ENCODE assay signal across 1 cellular context in the genomic region with DNA sequence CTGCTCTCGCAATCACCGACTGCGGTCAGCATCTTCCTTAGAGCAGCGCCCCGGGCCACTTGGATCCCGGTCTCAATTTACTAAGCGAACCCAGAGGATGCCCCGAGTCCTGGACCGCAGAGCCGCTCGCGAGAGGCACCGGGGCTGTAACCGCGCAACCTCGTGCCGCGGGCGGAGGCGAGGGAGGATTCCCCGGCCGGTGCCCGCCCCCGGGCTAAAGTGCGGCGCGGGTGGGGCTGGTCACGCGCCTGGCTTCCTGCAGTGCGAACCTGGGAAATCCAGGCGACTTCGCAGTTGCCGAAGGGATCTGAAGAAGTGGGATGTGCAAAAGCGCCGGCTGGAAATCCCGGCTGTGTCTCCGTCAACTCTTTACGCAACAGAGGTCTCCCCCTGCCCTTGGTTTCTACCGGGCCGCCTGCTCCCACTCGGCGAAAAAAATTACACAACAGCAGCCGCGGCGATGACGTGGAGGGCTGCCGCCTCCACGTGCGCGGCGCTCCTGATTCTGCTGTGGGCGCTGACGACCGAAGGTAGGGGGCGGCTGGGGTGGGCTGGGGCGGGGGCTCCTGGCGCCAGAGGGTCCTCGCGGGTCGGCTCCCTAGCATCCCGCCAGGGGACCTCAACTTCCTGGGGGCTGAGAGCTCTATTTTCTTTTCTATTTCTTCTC.
TF ChIP-seq lines count a peak whose summit lies in the region.

A gene with protein sequence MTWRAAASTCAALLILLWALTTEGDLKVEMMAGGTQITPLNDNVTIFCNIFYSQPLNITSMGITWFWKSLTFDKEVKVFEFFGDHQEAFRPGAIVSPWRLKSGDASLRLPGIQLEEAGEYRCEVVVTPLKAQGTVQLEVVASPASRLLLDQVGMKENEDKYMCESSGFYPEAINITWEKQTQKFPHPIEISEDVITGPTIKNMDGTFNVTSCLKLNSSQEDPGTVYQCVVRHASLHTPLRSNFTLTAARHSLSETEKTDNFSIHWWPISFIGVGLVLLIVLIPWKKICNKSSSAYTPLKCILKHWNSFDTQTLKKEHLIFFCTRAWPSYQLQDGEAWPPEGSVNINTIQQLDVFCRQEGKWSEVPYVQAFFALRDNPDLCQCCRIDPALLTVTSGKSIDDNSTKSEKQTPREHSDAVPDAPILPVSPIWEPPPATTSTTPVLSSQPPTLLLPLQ (plus strand): TSS at position 291 of the 667 bp plus-strand sequence. CDS start 170 bp downstream, at position 461.

TF ChIP-seq in HepG2, 621 proteins besides CTCF, POLR2A, EP300 and RAD21 (continued from another document and continues in another):
- TF ChIP-seq, protein P1, sequence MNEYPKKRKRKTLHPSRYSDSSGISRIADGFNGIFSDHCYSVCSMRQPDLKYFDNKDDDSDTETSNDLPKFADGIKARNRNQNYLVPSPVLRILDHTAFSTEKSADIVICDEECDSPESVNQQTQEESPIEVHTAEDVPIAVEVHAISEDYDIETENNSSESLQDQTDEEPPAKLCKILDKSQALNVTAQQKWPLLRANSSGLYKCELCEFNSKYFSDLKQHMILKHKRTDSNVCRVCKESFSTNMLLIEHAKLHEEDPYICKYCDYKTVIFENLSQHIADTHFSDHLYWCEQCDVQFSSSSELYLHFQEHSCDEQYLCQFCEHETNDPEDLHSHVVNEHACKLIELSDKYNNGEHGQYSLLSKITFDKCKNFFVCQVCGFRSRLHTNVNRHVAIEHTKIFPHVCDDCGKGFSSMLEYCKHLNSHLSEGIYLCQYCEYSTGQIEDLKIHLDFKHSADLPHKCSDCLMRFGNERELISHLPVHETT (CRISPR knock-in tag; conservative IDR thresholded peaks at IDR 0.05): peak; percentile 79; the same call in 1 of the 2 replicates
- TF ChIP-seq, protein P2, sequence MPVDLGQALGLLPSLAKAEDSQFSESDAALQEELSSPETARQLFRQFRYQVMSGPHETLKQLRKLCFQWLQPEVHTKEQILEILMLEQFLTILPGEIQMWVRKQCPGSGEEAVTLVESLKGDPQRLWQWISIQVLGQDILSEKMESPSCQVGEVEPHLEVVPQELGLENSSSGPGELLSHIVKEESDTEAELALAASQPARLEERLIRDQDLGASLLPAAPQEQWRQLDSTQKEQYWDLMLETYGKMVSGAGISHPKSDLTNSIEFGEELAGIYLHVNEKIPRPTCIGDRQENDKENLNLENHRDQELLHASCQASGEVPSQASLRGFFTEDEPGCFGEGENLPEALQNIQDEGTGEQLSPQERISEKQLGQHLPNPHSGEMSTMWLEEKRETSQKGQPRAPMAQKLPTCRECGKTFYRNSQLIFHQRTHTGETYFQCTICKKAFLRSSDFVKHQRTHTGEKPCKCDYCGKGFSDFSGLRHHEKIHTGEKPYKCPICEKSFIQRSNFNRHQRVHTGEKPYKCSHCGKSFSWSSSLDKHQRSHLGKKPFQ (CRISPR knock-in tag; IDR thresholded peaks at IDR 0.05; ENCODE audit: insufficient replicate concordance): no peak
- peak; percentile 44 for TF ChIP-seq SAP130 (CRISPR knock-in tag; IDR thresholded peaks at IDR 0.05; ENCODE audit: low read depth)
- TF ChIP-seq, protein P3, sequence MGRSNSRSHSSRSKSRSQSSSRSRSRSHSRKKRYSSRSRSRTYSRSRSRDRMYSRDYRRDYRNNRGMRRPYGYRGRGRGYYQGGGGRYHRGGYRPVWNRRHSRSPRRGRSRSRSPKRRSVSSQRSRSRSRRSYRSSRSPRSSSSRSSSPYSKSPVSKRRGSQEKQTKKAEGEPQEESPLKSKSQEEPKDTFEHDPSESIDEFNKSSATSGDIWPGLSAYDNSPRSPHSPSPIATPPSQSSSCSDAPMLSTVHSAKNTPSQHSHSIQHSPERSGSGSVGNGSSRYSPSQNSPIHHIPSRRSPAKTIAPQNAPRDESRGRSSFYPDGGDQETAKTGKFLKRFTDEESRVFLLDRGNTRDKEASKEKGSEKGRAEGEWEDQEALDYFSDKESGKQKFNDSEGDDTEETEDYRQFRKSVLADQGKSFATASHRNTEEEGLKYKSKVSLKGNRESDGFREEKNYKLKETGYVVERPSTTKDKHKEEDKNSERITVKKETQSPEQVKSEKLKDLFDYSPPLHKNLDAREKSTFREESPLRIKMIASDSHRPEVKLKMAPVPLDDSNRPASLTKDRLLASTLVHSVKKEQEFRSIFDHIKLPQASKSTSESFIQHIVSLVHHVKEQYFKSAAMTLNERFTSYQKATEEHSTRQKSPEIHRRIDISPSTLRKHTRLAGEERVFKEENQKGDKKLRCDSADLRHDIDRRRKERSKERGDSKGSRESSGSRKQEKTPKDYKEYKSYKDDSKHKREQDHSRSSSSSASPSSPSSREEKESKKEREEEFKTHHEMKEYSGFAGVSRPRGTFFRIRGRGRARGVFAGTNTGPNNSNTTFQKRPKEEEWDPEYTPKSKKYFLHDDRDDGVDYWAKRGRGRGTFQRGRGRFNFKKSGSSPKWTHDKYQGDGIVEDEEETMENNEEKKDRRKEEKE (IDR thresholded peaks at IDR 0.05): no peak
- 0 out of 2 replicates have a peak, but pooled peaks have one; percentile 41 for TF ChIP-seq ZBTB7A (CRISPR knock-in tag; IDR thresholded peaks at IDR 0.05)
- TF ChIP-seq CCDC6 (CRISPR knock-in tag; IDR thresholded peaks at IDR 0.05): 0 out of 2 replicates have a peak, but pooled peaks have one; percentile 23
- TF ChIP-seq, protein P4, sequence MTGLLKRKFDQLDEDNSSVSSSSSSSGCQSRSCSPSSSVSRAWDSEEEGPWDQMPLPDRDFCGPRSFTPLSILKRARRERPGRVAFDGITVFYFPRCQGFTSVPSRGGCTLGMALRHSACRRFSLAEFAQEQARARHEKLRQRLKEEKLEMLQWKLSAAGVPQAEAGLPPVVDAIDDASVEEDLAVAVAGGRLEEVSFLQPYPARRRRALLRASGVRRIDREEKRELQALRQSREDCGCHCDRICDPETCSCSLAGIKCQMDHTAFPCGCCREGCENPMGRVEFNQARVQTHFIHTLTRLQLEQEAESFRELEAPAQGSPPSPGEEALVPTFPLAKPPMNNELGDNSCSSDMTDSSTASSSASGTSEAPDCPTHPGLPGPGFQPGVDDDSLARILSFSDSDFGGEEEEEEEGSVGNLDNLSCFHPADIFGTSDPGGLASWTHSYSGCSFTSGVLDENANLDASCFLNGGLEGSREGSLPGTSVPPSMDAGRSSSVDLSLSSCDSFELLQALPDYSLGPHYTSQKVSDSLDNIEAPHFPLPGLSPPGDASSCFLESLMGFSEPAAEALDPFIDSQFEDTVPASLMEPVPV (CRISPR knock-in tag; IDR thresholded peaks at IDR 0.05): peak; percentile 55; the same call in 1 of the 2 replicates
- no peak for TF ChIP-seq DPF2 (CRISPR knock-in tag; IDR thresholded peaks at IDR 0.05; ENCODE audit: borderline replicate concordance, low read depth)
- TF ChIP-seq SMAD1 (CRISPR knock-in tag; IDR thresholded peaks at IDR 0.05; ENCODE audit: borderline replicate concordance, low read depth): no peak
- no peak for TF ChIP-seq RFX3 (CRISPR knock-in tag; IDR thresholded peaks at IDR 0.05)
- TF ChIP-seq ZFP1 (CRISPR knock-in tag; IDR thresholded peaks at IDR 0.05): no peak
- TF ChIP-seq NFIB (CRISPR knock-in tag; IDR thresholded peaks at IDR 0.05; ENCODE audit: borderline replicate concordance): no peak
- TF ChIP-seq ZNF256 (CRISPR knock-in tag; conservative IDR thresholded peaks at IDR 0.05): 0 out of 2 replicates have a peak, but pooled peaks have one; percentile 54
- TF ChIP-seq FLYWCH1 (CRISPR knock-in tag; IDR thresholded peaks at IDR 0.05): no peak
- peak; percentile 86; the same call in 1 of the 2 replicates for TF ChIP-seq AHR (CRISPR knock-in tag; IDR thresholded peaks at IDR 0.05)
- no peak for TF ChIP-seq ZNF317 (CRISPR knock-in tag; IDR thresholded peaks at IDR 0.05)
- TF ChIP-seq HIVEP1 (CRISPR knock-in tag; IDR thresholded peaks at IDR 0.05): peak; percentile 98
- no peak for TF ChIP-seq ZNF30 (CRISPR knock-in tag; IDR thresholded peaks at IDR 0.05)
- no peak for TF ChIP-seq LRRFIP1 (CRISPR knock-in tag; conservative IDR thresholded peaks at IDR 0.05)
- TF ChIP-seq ZBTB7B (CRISPR knock-in tag; IDR thresholded peaks at IDR 0.05): no peak
- no peak for TF ChIP-seq NCOA2 (CRISPR knock-in tag; IDR thresholded peaks at IDR 0.05)
- TF ChIP-seq, protein P5, sequence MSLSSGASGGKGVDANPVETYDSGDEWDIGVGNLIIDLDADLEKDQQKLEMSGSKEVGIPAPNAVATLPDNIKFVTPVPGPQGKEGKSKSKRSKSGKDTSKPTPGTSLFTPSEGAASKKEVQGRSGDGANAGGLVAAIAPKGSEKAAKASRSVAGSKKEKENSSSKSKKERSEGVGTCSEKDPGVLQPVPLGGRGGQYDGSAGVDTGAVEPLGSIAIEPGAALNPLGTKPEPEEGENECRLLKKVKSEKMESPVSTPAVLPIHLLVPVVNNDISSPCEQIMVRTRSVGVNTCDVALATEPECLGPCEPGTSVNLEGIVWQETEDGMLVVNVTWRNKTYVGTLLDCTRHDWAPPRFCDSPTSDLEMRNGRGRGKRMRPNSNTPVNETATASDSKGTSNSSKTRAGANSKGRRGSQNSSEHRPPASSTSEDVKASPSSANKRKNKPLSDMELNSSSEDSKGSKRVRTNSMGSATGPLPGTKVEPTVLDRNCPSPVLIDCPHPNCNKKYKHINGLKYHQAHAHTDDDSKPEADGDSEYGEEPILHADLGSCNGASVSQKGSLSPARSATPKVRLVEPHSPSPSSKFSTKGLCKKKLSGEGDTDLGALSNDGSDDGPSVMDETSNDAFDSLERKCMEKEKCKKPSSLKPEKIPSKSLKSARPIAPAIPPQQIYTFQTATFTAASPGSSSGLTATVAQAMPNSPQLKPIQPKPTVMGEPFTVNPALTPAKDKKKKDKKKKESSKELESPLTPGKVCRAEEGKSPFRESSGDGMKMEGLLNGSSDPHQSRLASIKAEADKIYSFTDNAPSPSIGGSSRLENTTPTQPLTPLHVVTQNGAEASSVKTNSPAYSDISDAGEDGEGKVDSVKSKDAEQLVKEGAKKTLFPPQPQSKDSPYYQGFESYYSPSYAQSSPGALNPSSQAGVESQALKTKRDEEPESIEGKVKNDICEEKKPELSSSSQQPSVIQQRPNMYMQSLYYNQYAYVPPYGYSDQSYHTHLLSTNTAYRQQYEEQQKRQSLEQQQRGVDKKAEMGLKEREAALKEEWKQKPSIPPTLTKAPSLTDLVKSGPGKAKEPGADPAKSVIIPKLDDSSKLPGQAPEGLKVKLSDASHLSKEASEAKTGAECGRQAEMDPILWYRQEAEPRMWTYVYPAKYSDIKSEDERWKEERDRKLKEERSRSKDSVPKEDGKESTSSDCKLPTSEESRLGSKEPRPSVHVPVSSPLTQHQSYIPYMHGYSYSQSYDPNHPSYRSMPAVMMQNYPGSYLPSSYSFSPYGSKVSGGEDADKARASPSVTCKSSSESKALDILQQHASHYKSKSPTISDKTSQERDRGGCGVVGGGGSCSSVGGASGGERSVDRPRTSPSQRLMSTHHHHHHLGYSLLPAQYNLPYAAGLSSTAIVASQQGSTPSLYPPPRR (CRISPR knock-in tag; IDR thresholded peaks at IDR 0.05; ENCODE audit: borderline replicate concordance): peak; percentile 48; the same call in 1 of the 2 replicates
- TF ChIP-seq, protein P6, sequence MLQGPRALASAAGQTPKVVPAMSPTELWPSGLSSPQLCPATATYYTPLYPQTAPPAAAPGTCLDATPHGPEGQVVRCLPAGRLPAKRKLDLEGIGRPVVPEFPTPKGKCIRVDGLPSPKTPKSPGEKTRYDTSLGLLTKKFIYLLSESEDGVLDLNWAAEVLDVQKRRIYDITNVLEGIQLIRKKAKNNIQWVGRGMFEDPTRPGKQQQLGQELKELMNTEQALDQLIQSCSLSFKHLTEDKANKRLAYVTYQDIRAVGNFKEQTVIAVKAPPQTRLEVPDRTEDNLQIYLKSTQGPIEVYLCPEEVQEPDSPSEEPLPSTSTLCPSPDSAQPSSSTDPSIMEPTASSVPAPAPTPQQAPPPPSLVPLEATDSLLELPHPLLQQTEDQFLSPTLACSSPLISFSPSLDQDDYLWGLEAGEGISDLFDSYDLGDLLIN (CRISPR knock-in tag; IDR thresholded peaks at IDR 0.05; ENCODE audit: borderline replicate concordance): peak; percentile 68; the same call in 1 of the 2 replicates
- TF ChIP-seq, protein P7, sequence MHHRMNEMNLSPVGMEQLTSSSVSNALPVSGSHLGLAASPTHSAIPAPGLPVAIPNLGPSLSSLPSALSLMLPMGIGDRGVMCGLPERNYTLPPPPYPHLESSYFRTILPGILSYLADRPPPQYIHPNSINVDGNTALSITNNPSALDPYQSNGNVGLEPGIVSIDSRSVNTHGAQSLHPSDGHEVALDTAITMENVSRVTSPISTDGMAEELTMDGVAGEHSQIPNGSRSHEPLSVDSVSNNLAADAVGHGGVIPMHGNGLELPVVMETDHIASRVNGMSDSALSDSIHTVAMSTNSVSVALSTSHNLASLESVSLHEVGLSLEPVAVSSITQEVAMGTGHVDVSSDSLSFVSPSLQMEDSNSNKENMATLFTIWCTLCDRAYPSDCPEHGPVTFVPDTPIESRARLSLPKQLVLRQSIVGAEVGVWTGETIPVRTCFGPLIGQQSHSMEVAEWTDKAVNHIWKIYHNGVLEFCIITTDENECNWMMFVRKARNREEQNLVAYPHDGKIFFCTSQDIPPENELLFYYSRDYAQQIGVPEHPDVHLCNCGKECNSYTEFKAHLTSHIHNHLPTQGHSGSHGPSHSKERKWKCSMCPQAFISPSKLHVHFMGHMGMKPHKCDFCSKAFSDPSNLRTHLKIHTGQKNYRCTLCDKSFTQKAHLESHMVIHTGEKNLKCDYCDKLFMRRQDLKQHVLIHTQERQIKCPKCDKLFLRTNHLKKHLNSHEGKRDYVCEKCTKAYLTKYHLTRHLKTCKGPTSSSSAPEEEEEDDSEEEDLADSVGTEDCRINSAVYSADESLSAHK (CRISPR knock-in tag; IDR thresholded peaks at IDR 0.05; ENCODE audit: borderline replicate concordance): no peak
- no peak for TF ChIP-seq NCOA5 (CRISPR knock-in tag; IDR thresholded peaks at IDR 0.05)
- no peak for TF ChIP-seq HHEX (CRISPR knock-in tag; IDR thresholded peaks at IDR 0.05)
- 0 out of 2 replicates have a peak, but pooled peaks have one; percentile 55 for TF ChIP-seq MTA1 (CRISPR knock-in tag; IDR thresholded peaks at IDR 0.05; ENCODE audit: borderline replicate concordance)
